In the genomic region with DNA sequence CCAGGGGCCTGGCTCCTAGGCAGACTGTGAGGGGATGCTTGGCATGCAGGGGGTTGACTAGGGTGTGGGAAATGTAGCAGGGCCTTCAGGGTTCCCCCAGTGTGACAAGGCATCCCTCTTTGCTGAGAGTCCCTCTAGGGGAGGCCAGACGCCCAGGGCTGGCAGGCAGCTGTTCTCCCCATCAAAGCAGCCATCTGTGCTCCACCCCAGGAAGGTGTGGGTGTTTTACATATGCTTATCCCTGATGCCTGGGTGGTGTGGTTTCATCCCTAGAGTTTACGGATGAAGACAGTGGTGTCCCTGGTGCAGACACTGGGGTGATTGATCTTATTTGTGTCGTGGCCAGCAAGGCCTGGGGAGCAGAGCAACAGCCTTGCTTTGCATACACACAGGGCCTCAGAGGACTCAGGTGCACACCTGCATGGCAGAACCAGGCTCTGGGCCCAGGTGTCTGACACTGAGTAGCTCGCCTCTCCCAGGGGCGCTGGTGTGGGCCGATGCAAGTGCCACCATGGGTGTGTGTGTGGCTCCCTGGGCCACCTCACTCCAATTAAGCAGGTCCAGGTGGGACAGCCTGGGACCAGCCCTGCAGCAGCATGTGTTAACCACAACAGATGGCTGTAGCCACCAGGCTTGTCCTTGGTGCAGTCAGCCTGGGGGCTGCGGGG, we compare ENCODE assay signal across 25 cellular contexts.
DNase-seq lines count a peak whose midpoint lies in the region; ATAC-seq and TF ChIP-seq lines count a peak whose summit lies in the region.
"Had no signal": no experiment of that assay in that cellular context is flagged by ENCODE, and none has a peak within 500 bp of the region (broad histone marks: within the 10 kb centered on the region; RNA-seq: fewer than 3 reads in every experiment).

No MANE protein-coding gene starts in this region.

- intact Hi-C loops in CD4-positive, alpha-beta T cell (cut with DNase I, micrococcal nuclease): loop anchor here in 1 of 2 experiments (2.0 kb wide), 1 partner anchor 19 kb away; no protein-coding TSS in a partner anchor
- intact Hi-C loops in activated CD8-positive, alpha-beta T cell treated with anti-CD3 and anti-CD28 coated beads for 36 hours (cut with micrococcal nuclease): no loop called here
- intact Hi-C loops in naive thymus-derived CD4-positive, alpha-beta T cell (cut with micrococcal nuclease): no loop called here

- peaks cover 3 to 100% of the 10 kb centered on the region in 2 experiments; a peak in 2 of 3 replicates for H3K36me3 ChIP-seq in HEK293 (ENCODE audit: control insufficient read depth in 2 of 2, insufficient read depth in 1 of 2, low read length in 2 of 2)
- peaks cover 19 to 96% (median 33%) of the 10 kb centered on the region in 3 experiments for H3K36me3 ChIP-seq in naive thymus-derived CD4-positive, alpha-beta T cell (ENCODE audit: control insufficient read depth in 2 of 3, insufficient read depth in 3 of 3, low read length in 3 of 3)

- CTCF ChIA-PET in CD4-positive, alpha-beta T cell (lab: Charles Lee): no interaction called here
- CTCF ChIA-PET in HEK293 (lab: Yijun Ruan, JAX): interaction anchor here (0.9 to 1.8 kb wide), 3 partner anchors 14 to 24 kb away, joined by 5 to 8 read pairs (median 7); no protein-coding TSS in a partner anchor
- CTCF ChIA-PET in activated CD8-positive, alpha-beta T cell treated with anti-CD3 and anti-CD28 coated beads for 36 hours (lab: Charles Lee): no interaction called here
- CTCF ChIA-PET in naive thymus-derived CD4-positive, alpha-beta T cell (lab: Charles Lee): interaction anchor here (0.6 to 1.4 kb wide), 3 partner anchors 9 to 123 kb away, joined by 3 read pairs; no protein-coding TSS in a partner anchor

- H3K27me3 ChIP-seq in CD4-positive, alpha-beta T cell (ENCODE audit: control insufficient read depth, insufficient read depth, low read length): no peaks in the 10 kb centered on the region
- H3K27me3 ChIP-seq in naive thymus-derived CD4-positive, alpha-beta T cell (ENCODE audit: control insufficient read depth in 2 of 2, insufficient read depth in 2 of 2, low read length in 2 of 2): no peaks in the 10 kb centered on the region
- H3K27me3 ChIP-seq: Peyer's patch, stomach had no signal

- ATAC-seq in CD4-positive, alpha-beta T cell (ENCODE audit: poor library complexity): no peak
- ATAC-seq in activated CD8-positive, alpha-beta T cell treated with anti-CD3 and anti-CD28 coated beads for 36 hours: peak; percentile 15
- ATAC-seq in naive thymus-derived CD4-positive, alpha-beta T cell: no peak
- ATAC-seq: psoas muscle, WTC11 had no signal

- H3K27me3 Mint-ChIP-seq in CD4-positive, alpha-beta T cell: no peaks in the 10 kb centered on the region
- no peaks in the 10 kb centered on the region for H3K27me3 Mint-ChIP-seq in activated CD8-positive, alpha-beta T cell treated with anti-CD3 and anti-CD28 coated beads for 36 hours
- no peaks in the 10 kb centered on the region for H3K27me3 Mint-ChIP-seq in naive thymus-derived CD4-positive, alpha-beta T cell
- H3K27me3 Mint-ChIP-seq: activated CD4-positive, alpha-beta memory T cell treated with anti-CD3 and anti-CD28 coated beads, Interleukin-2, amount 10 ng/mL, durations not matched to agents 7 days and 5 days; activated naive CD8-positive, alpha-beta T cell treated with anti-CD3 and anti-CD28 coated beads, Interleukin-2, amount 10 ng/mL, durations not matched to agents 7 days and 5 days; type B pancreatic cell had no signal

- DNase-seq in CD4-positive, alpha-beta T cell: no peak
- no peak for DNase-seq in activated CD8-positive, alpha-beta T cell treated with anti-CD3 and anti-CD28 coated beads for 36 hours
- peak in 1 of 9 donors; percentile 7 for DNase-seq in naive thymus-derived CD4-positive, alpha-beta T cell
- DNase-seq in NCI-H2196 (lab: John Stamatoyannopoulos, UW; ENCODE audit: unreplicated experiment) (no peak), COLO668 (lab: John Stamatoyannopoulos, UW; ENCODE audit: unreplicated experiment) (no peak), NCI-H2081 treated with DMSO at 0.1 percent for 48 hours (lab: John Stamatoyannopoulos, UW) (no peak)
- DNase-seq: activated CD4-positive, alpha-beta memory T cell treated with anti-CD3 and anti-CD28 coated beads, Interleukin-2, amount 10 ng/mL, durations not matched to agents 7 days and 5 days; activated naive CD8-positive, alpha-beta T cell treated with anti-CD3 and anti-CD28 coated beads, Interleukin-2, amount 10 ng/mL, durations not matched to agents 7 days and 5 days; Caco-2; endodermal cell; KBM-7; NCI-H187 treated with DMSO at 0.1 percent for 48 hours; NCI-H446; nephron progenitor cell; NK-92 treated with Interleukin-12 subunit alpha and Interleukin-12 subunit beta, amount 100 ng/mL, for 24 hours; Peyer's patch; psoas muscle; small intestine; stimulated activated CD4-positive, alpha-beta T cell treated with anti-CD3 and anti-CD28 coated beads, Interleukin-2, amount 100 ng/mL, for 48 hours; stomach had no signal

- H3K4me3 ChIP-seq in HEK293 (ENCODE audit: low read depth, low read length): no peak overlapping the region
- no peak overlapping the region for H3K4me3 ChIP-seq in naive thymus-derived CD4-positive, alpha-beta T cell (ENCODE audit: low read length)
- H3K4me3 ChIP-seq: Peyer's patch, psoas muscle, SK-N-MC, stomach had no signal

- no peak overlapping the region for H3K4me3 Mint-ChIP-seq in CD4-positive, alpha-beta T cell
- no peak overlapping the region for H3K4me3 Mint-ChIP-seq in activated CD8-positive, alpha-beta T cell treated with anti-CD3 and anti-CD28 coated beads for 36 hours
- H3K4me3 Mint-ChIP-seq in naive thymus-derived CD4-positive, alpha-beta T cell: no peak overlapping the region
- H3K4me3 Mint-ChIP-seq: activated CD4-positive, alpha-beta memory T cell treated with anti-CD3 and anti-CD28 coated beads, Interleukin-2, amount 10 ng/mL, durations not matched to agents 7 days and 5 days; activated naive CD8-positive, alpha-beta T cell treated with anti-CD3 and anti-CD28 coated beads, Interleukin-2, amount 10 ng/mL, durations not matched to agents 7 days and 5 days; activated T-helper 1 cell treated with anti-CD3 and anti-CD28 coated beads, Interleukin-12 subunit alpha, Interleukin-12 subunit beta, Interleukin-2, Interleukin-4 antibody, amounts not matched to agents 30 ng/mL and 10 ng/mL and 1 ng/mL, durations not matched to agents 14 hours and 24 hours and 36 hours; endodermal cell; nephron progenitor cell; type B pancreatic cell; WTC11 had no signal

- peak overlapping the region; percentile 39 for H3K27ac ChIP-seq in CD4-positive, alpha-beta T cell (ENCODE audit: low read depth, low read length)
- H3K27ac ChIP-seq in HEK293 (ENCODE audit: extremely low read depth, low read depth, low read length): no peak overlapping the region
- H3K27ac ChIP-seq in naive thymus-derived CD4-positive, alpha-beta T cell (ENCODE audit: low read depth, low read length): peak overlapping the region; percentile 27
- H3K27ac ChIP-seq: Peyer's patch, psoas muscle, SK-N-MC, stomach had no signal

- peak overlapping the region; percentile 53 for H3K27ac Mint-ChIP-seq in CD4-positive, alpha-beta T cell
- no peak overlapping the region for H3K27ac Mint-ChIP-seq in activated CD8-positive, alpha-beta T cell treated with anti-CD3 and anti-CD28 coated beads for 36 hours
- peak overlapping the region in 7 of 9 donors; percentile 15 to 80 (median 50) for H3K27ac Mint-ChIP-seq in naive thymus-derived CD4-positive, alpha-beta T cell
- H3K27ac Mint-ChIP-seq: activated CD4-positive, alpha-beta memory T cell treated with anti-CD3 and anti-CD28 coated beads, Interleukin-2, amount 10 ng/mL, durations not matched to agents 7 days and 5 days; activated naive CD8-positive, alpha-beta T cell treated with anti-CD3 and anti-CD28 coated beads, Interleukin-2, amount 10 ng/mL, durations not matched to agents 7 days and 5 days; endodermal cell; nephron progenitor cell; type B pancreatic cell; WTC11 had no signal

- no peak for TF ChIP-seq CTCF in CD4-positive, alpha-beta T cell (IDR thresholded peaks at IDR 0.05)
- no peak for TF ChIP-seq CTCF in HEK293 (tag by site-specific recombination; IDR thresholded peaks at IDR 0.05)
- no peak for TF ChIP-seq CTCF in activated CD8-positive, alpha-beta T cell treated with anti-CD3 and anti-CD28 coated beads for 36 hours (IDR thresholded peaks at IDR 0.05)

- H3K36me3 Mint-ChIP-seq in CD4-positive, alpha-beta T cell (ENCODE audit: low read depth): peaks cover 91% of the 10 kb centered on the region
- peaks cover 10% of the 10 kb centered on the region for H3K36me3 Mint-ChIP-seq in activated CD8-positive, alpha-beta T cell treated with anti-CD3 and anti-CD28 coated beads for 36 hours (ENCODE audit: low read depth)
- H3K36me3 Mint-ChIP-seq in naive thymus-derived CD4-positive, alpha-beta T cell: peaks cover 0 to 29% (median 4%) of the 10 kb centered on the region in 5 donors

- POLR2A ChIA-PET in CD4-positive, alpha-beta T cell (lab: Charles Lee): interaction anchor here (0.8 kb wide), 1 partner anchor 24 kb away, joined by 5 read pairs; no protein-coding TSS in a partner anchor
- POLR2A ChIA-PET in HEK293 (lab: Yijun Ruan, JAX): no interaction called here
- POLR2A ChIA-PET in activated CD8-positive, alpha-beta T cell treated with anti-CD3 and anti-CD28 coated beads for 36 hours (lab: Charles Lee): interaction anchor here (0.6 kb wide), 1 partner anchor 10 kb away, joined by 4 read pairs; no protein-coding TSS in a partner anchor
- POLR2A ChIA-PET in naive thymus-derived CD4-positive, alpha-beta T cell (lab: Charles Lee): interaction anchor here (0.7 to 1.6 kb wide), 3 partner anchors 9 to 12 kb away, joined by 3 to 6 read pairs (median 5); no protein-coding TSS in a partner anchor

- no peaks in the 10 kb centered on the region for H3K9me3 Mint-ChIP-seq in CD4-positive, alpha-beta T cell
- H3K9me3 Mint-ChIP-seq in activated CD8-positive, alpha-beta T cell treated with anti-CD3 and anti-CD28 coated beads for 36 hours: no peaks in the 10 kb centered on the region
- no peaks in the 10 kb centered on the region for H3K9me3 Mint-ChIP-seq in naive thymus-derived CD4-positive, alpha-beta T cell
- H3K9me3 Mint-ChIP-seq: activated CD4-positive, alpha-beta memory T cell treated with anti-CD3 and anti-CD28 coated beads, Interleukin-2, amount 10 ng/mL, durations not matched to agents 7 days and 5 days; activated naive CD8-positive, alpha-beta T cell treated with anti-CD3 and anti-CD28 coated beads, Interleukin-2, amount 10 ng/mL, durations not matched to agents 7 days and 5 days; activated T-helper 1 cell treated with anti-CD3 and anti-CD28 coated beads, Interleukin-12 subunit alpha, Interleukin-12 subunit beta, Interleukin-2, Interleukin-4 antibody, amounts not matched to agents 30 ng/mL and 10 ng/mL and 1 ng/mL, durations not matched to agents 14 hours and 24 hours and 36 hours; endodermal cell; nephron progenitor cell; type B pancreatic cell; WTC11 had no signal

- no peaks in the 10 kb centered on the region for H3K9me3 ChIP-seq in CD4-positive, alpha-beta T cell (ENCODE audit: control insufficient read depth, low read length)
- H3K9me3 ChIP-seq in HEK293 (ENCODE audit: control insufficient read depth, insufficient read depth, low read depth, low read length): no peaks in the 10 kb centered on the region
- H3K9me3 ChIP-seq in naive thymus-derived CD4-positive, alpha-beta T cell (ENCODE audit: control insufficient read depth in 2 of 3, low read length in 3 of 3): no peaks in the 10 kb centered on the region
- H3K9me3 ChIP-seq: Caco-2, Peyer's patch, psoas muscle, stomach had no signal

- no peaks in the 10 kb centered on the region for H3K4me1 ChIP-seq in HEK293 (ENCODE audit: control insufficient read depth, insufficient read depth, low read length)
- H3K4me1 ChIP-seq in naive thymus-derived CD4-positive, alpha-beta T cell (ENCODE audit: control insufficient read depth in 2 of 2, insufficient read depth in 2 of 2, low read length in 2 of 2): peaks cover 4 to 36% of the 10 kb centered on the region in 2 donors
- H3K4me1 ChIP-seq: Caco-2 had no signal

- peaks cover 46% of the 10 kb centered on the region for H3K4me1 Mint-ChIP-seq in CD4-positive, alpha-beta T cell (ENCODE audit: low read depth)
- H3K4me1 Mint-ChIP-seq in activated CD8-positive, alpha-beta T cell treated with anti-CD3 and anti-CD28 coated beads for 36 hours (ENCODE audit: low read depth): peaks cover 22% of the 10 kb centered on the region
- H3K4me1 Mint-ChIP-seq in naive thymus-derived CD4-positive, alpha-beta T cell: peaks cover 14 to 48% (median 40%) of the 10 kb centered on the region in 7 donors
- H3K4me1 Mint-ChIP-seq: activated naive CD8-positive, alpha-beta T cell treated with anti-CD3 and anti-CD28 coated beads, Interleukin-2, amount 10 ng/mL, durations not matched to agents 7 days and 5 days; endodermal cell; WTC11 had no signal

Comparison
In these comparisons a context has a peak if more than half of its experiments do, and no peak if none do; other contexts are left out.
1. CTCF ChIA-PET loops: an anchor here in HEK293 (0.9 to 1.8 kb wide) and naive thymus-derived CD4-positive, alpha-beta T cell (0.6 to 1.4 kb wide); none called in CD4-positive, alpha-beta T cell and activated CD8-positive, alpha-beta T cell treated with anti-CD3 and anti-CD28 coated beads for 36 hours.